Comparison of ENCODE assay signal across 18 cellular contexts in the genomic region with DNA sequence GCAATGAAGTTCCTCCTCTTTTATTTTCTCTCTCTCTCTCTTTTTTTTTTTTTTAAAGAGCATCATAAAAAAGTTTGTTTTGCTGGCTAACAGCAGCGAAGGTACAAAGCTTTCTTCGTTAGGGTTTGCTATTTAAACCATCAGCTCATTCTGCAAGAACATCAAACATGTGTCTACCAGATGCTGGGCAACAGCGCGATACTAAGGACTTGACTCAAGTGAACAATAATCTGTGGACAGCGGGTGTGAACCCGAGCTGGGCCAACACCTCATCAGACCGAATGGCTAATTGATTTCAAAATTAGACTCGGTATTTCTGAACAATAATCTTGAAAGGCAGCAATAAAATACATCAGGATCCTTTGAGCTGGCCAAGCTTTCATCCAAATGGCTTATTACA.
"Had no signal": no experiment of that assay in that cellular context is flagged by ENCODE, and none has a peak within 500 bp of the region (broad histone marks: within the 10 kb centered on the region; RNA-seq: fewer than 3 reads in every experiment).

No MANE protein-coding gene starts in this region.

- H3K27me3 ChIP-seq: cardiac muscle cell, esophagus squamous epithelium, left lung, upper lobe of left lung had no signal

- ATAC-seq: activated CD4-positive, CD25-positive, alpha-beta regulatory T cell treated with anti-CD3 and anti-CD28 coated beads, Interleukin-2, amount 50 U/mL, for 24 hours; activated T-cell treated with anti-CD3 and anti-CD28 coated beads, Interleukin-2, amount 50 U/mL, for 4 hours; left lung; stimulated activated naive B cell treated with anti-CD40 and anti-IgM and Interleukin-4, amounts not matched to agents 10 μg/mL and 1 μg/mL and 100 μg/mL, for 72 hours had no signal

- FAIRE-seq: frontal cortex had no signal

- H3K9me3 ChIP-seq: esophagus squamous epithelium, left lung, thoracic aorta, upper lobe of left lung had no signal

- H3K4me3 ChIP-seq: cardiac muscle cell, esophagus squamous epithelium, left lung, thoracic aorta, upper lobe of left lung had no signal

- H3K9me3 Mint-ChIP-seq: activated T-cell treated with anti-CD3 and anti-CD28 coated beads, Interleukin-2, amount 50 U/mL, for 4 hours; dendritic cell treated with granulocyte-macrophage colony-stimulating factor and Interleukin-4, amounts not matched to agents 40 ng/mL and 50 ng/mL, for 4 days; neural crest cell; stimulated activated naive B cell treated with anti-CD40 and anti-IgM and Interleukin-4, amounts not matched to agents 10 μg/mL and 1 μg/mL and 100 μg/mL, for 72 hours had no signal

- H3K4me1 ChIP-seq: esophagus squamous epithelium, left lung, upper lobe of left lung had no signal

- H3K27me3 Mint-ChIP-seq: dendritic cell treated with granulocyte-macrophage colony-stimulating factor and Interleukin-4, amounts not matched to agents 40 ng/mL and 50 ng/mL, for 4 days; progenitor cell of endocrine pancreas; stimulated activated naive B cell treated with anti-CD40 and anti-IgM and Interleukin-4, amounts not matched to agents 10 μg/mL and 1 μg/mL and 100 μg/mL, for 72 hours had no signal

- DNase-seq: activated CD4-positive, alpha-beta T cell treated with anti-CD3 and anti-CD28 coated beads, Interleukin-2, amount 50 U/mL, for 1 hour; activated CD8-positive, alpha-beta memory T cell treated with anti-CD3 and anti-CD28 coated beads, Interleukin-2, amount 50 U/mL, for 4 hours; activated naive CD4-positive, alpha-beta T cell treated with anti-CD3 and anti-CD28 coated beads, Interleukin-2, amount 50 U/mL, for 16 hours; activated T-cell treated with anti-CD3 and anti-CD28 coated beads, Interleukin-2, amount 50 U/mL, for 4 hours; effector CD8-positive, alpha-beta T cell; esophagus squamous epithelium; head of caudate nucleus; left lung; mammary epithelial cell; stimulated activated naive B cell treated with anti-CD40 and anti-IgM and Interleukin-4, amounts not matched to agents 10 μg/mL and 1 μg/mL and 100 μg/mL, for 72 hours; upper lobe of left lung had no signal

- H3K36me3 ChIP-seq: cardiac muscle cell, esophagus squamous epithelium, left lung, thoracic aorta, upper lobe of left lung had no signal

- H3K4me1 Mint-ChIP-seq: neural crest cell; stimulated activated naive B cell treated with anti-CD40 and anti-IgM and Interleukin-4, amounts not matched to agents 10 μg/mL and 1 μg/mL and 100 μg/mL, for 72 hours had no signal

- H3K36me3 Mint-ChIP-seq: stimulated activated naive B cell treated with anti-CD40 and anti-IgM and Interleukin-4, amounts not matched to agents 10 μg/mL and 1 μg/mL and 100 μg/mL, for 72 hours had no signal

- H3K27ac Mint-ChIP-seq: dendritic cell treated with granulocyte-macrophage colony-stimulating factor and Interleukin-4, amounts not matched to agents 40 ng/mL and 50 ng/mL, for 4 days; progenitor cell of endocrine pancreas; stimulated activated naive B cell treated with anti-CD40 and anti-IgM and Interleukin-4, amounts not matched to agents 10 μg/mL and 1 μg/mL and 100 μg/mL, for 72 hours had no signal

- H3K4me3 Mint-ChIP-seq: activated T-cell treated with anti-CD3 and anti-CD28 coated beads, Interleukin-2, amount 50 U/mL, for 4 hours; dendritic cell treated with granulocyte-macrophage colony-stimulating factor and Interleukin-4, amounts not matched to agents 40 ng/mL and 50 ng/mL, for 4 days; neural crest cell; stimulated activated naive B cell treated with anti-CD40 and anti-IgM and Interleukin-4, amounts not matched to agents 10 μg/mL and 1 μg/mL and 100 μg/mL, for 72 hours had no signal

- H3K27ac ChIP-seq: cardiac muscle cell, esophagus squamous epithelium, left lung, thoracic aorta, upper lobe of left lung had no signal
